20 cellular contexts compared by ENCODE assay signal in genomic region chr2:81495556-81495955, GRCh38.
A peak's percentile ranks its signal among the peaks of the same experiment; 100 is the strongest.
DNase-seq lines count a peak whose midpoint lies in the region; ATAC-seq, FAIRE-seq and TF ChIP-seq lines count a peak whose summit lies in the region.
"Had no signal": no experiment of that assay in that cellular context is flagged by ENCODE, and none has a peak within 500 bp of the region (broad histone marks: within the 10 kb centered on the region; RNA-seq: fewer than 3 reads in every experiment).

No MANE protein-coding gene starts in this region.

- ATAC-seq in esophagus mucosa: peak; percentile 32
- ATAC-seq: Panc1 had no signal

- peak overlapping the region; percentile 13 for H3K27ac Mint-ChIP-seq in type B pancreatic cell
- H3K27ac Mint-ChIP-seq: CD4-positive, CD25-positive, alpha-beta regulatory T cell; HFFc6; IgD-negative memory B cell had no signal

- TF ChIP-seq CTCF in type B pancreatic cell (conservative IDR thresholded peaks at IDR 0.05): no peak

- H3K27me3 Mint-ChIP-seq in type B pancreatic cell: no peaks in the 10 kb centered on the region
- H3K27me3 Mint-ChIP-seq: IgD-negative memory B cell had no signal

- peaks cover 5% of the 10 kb centered on the region for H3K9me3 Mint-ChIP-seq in type B pancreatic cell

- DNase-seq in DMS53 treated with DMSO at 0.1 percent for 48 hours (lab: John Stamatoyannopoulos, UW; ENCODE audit: unreplicated experiment): peak; percentile 76
- DNase-seq in NCI-H510A (lab: John Stamatoyannopoulos, UW): peak; percentile 48
- DNase-seq in type B pancreatic cell (ENCODE audit: extremely low spot score, unreplicated experiment): no peak
- DNase-seq in RPMI8226: no peak
- DNase-seq in NCI-H1930 (lab: John Stamatoyannopoulos, UW): no peak
- DNase-seq in frontal cortex (ENCODE audit: low spot score in 2 of 2): no peak
- DNase-seq: CD4-positive, CD25-positive, alpha-beta regulatory T cell; DMS153; HFFc6; NCI-H1092; NCI-H1417 treated with DMSO at 0.1 percent for 48 hours; NCI-H1694 treated with DMSO at 0.1 percent for 48 hours; NCI-H2081 treated with DMSO at 0.1 percent for 48 hours; NCI-H446 treated with DMSO at 0.1 percent for 48 hours; NCI-H69; SHP77 treated with DMSO at 0.1 percent for 48 hours had no signal

- H3K4me3 Mint-ChIP-seq in type B pancreatic cell: peak overlapping the region; percentile 69
- H3K4me3 Mint-ChIP-seq: CD4-positive, CD25-positive, alpha-beta regulatory T cell; HFFc6; IgD-negative memory B cell had no signal

- no peaks in the 10 kb centered on the region for H3K36me3 Mint-ChIP-seq in type B pancreatic cell
- H3K36me3 Mint-ChIP-seq: CD4-positive, CD25-positive, alpha-beta regulatory T cell; IgD-negative memory B cell had no signal

- FAIRE-seq in frontal cortex (lab: Jason Lieb, UNC): no peak
- FAIRE-seq: GM18507 had no signal

- peaks cover 5% of the 10 kb centered on the region for H3K4me1 Mint-ChIP-seq in type B pancreatic cell (ENCODE audit: unreplicated experiment)
- H3K4me1 Mint-ChIP-seq: CD4-positive, CD25-positive, alpha-beta regulatory T cell; IgD-negative memory B cell had no signal

Comparison
In these comparisons a context has a peak if more than half of its experiments do, and no peak if none do; other contexts are left out.
1. DNase-seq: peak in DMS53 treated with DMSO at 0.1 percent for 48 hours (single experiment) and NCI-H510A (single experiment); none in type B pancreatic cell (single experiment), RPMI8226 (single experiment), NCI-H1930 (0 of 2) and frontal cortex (0 of 2).